In genomic region chr11:129323896-129324522, GRCh38 we compare ENCODE assay signal across 9 cellular contexts. TPM values are rescaled to one million over a fixed set of nuclear protein-coding genes. Genes with fewer than 3 reads are reported as not detected.
DNase-seq lines count a peak whose midpoint lies in the region; ATAC-seq and TF ChIP-seq lines count a peak whose summit lies in the region.
"Had no signal": no experiment of that assay in that cellular context is flagged by ENCODE, and none has a peak within 500 bp of the region (broad histone marks: within the 10 kb centered on the region; RNA-seq: fewer than 3 reads in every experiment).

No MANE protein-coding gene starts in this region.

- CTCF ChIA-PET in T-cell (lab: Charles Lee): no interaction called here

- no peak for TF ChIP-seq CTCF in endodermal cell (conservative IDR thresholded peaks at IDR 0.05)

- peak; percentile 70 for DNase-seq in AG20443 (ENCODE audit: low spot score)
- DNase-seq in NCI-H2029 treated with DMSO at 0.1 percent for 48 hours (lab: John Stamatoyannopoulos, UW): peak; percentile 44
- peak; percentile 56 for DNase-seq in endodermal cell
- DNase-seq in T-cell: no peak
- DNase-seq in erythroblast (lab: John Stamatoyannopoulos, UW): no peak
- DNase-seq in NCI-H187 treated with DMSO at 0.1 percent for 48 hours (lab: John Stamatoyannopoulos, UW): no peak
- DNase-seq: activated T-cell treated with anti-CD3 and anti-CD28 coated beads, Interleukin-2, amount 50 U/mL, for 24 hours had no signal

- 81 to 88% methylated on average over 8 to 14 of the region's 14 CpGs for WGBS in endodermal cell (ENCODE audit: insufficient coverage in 1 of 2, insufficient read length in 1 of 2), 2 experiments

- no peak overlapping the region for H3K9ac ChIP-seq in endodermal cell (ENCODE audit: extremely low read depth, low read length, poor library complexity, severe bottlenecking)

- H3K27me3 Mint-ChIP-seq in endodermal cell (ENCODE audit: insufficient read depth) (no peaks in the 10 kb centered on the region), T-cell (peaks cover 4% of the 10 kb centered on the region in 2 donors)
- H3K27me3 Mint-ChIP-seq: activated T-cell treated with anti-CD3 and anti-CD28 coated beads, Interleukin-2, amount 50 U/mL, for 24 hours had no signal

- H3K4me3 Mint-ChIP-seq in endodermal cell (no peak overlapping the region), T-cell (no peak overlapping the region)
- H3K4me3 Mint-ChIP-seq: activated T-cell treated with anti-CD3 and anti-CD28 coated beads, Interleukin-2, amount 50 U/mL, for 24 hours had no signal

- POLR2A ChIA-PET in T-cell (lab: Charles Lee): no interaction called here

- H3K36me3 Mint-ChIP-seq in endodermal cell (ENCODE audit: low read depth): peaks cover 2% of the 10 kb centered on the region
- no peaks in the 10 kb centered on the region for H3K36me3 Mint-ChIP-seq in T-cell

- no peak overlapping the region for H3K4me3 ChIP-seq in endodermal cell (ENCODE audit: low read length)
- H3K4me3 ChIP-seq in neuron (ENCODE audit: low read length): peak overlapping the region; percentile 22

- H3K36me3 ChIP-seq in endodermal cell (ENCODE audit: control insufficient read depth, insufficient read depth, low read length) (no peaks in the 10 kb centered on the region), neuron (ENCODE audit: insufficient read depth, low read length) (no peaks in the 10 kb centered on the region)

- H2AFZ ChIP-seq in neuron (ENCODE audit: low read depth, low read length): no peak overlapping the region

- H3K9me3 Mint-ChIP-seq in endodermal cell (peaks cover 5% of the 10 kb centered on the region), T-cell (no peaks in the 10 kb centered on the region)
- H3K9me3 Mint-ChIP-seq: activated T-cell treated with anti-CD3 and anti-CD28 coated beads, Interleukin-2, amount 50 U/mL, for 24 hours had no signal

- no peaks in the 10 kb centered on the region for H3K27me3 ChIP-seq in endodermal cell (ENCODE audit: control insufficient read depth, insufficient read depth, low read length, poor library complexity, severe bottlenecking)
- no peaks in the 10 kb centered on the region for H3K27me3 ChIP-seq in neuron (ENCODE audit: insufficient read depth, low read length)

- ATAC-seq in HG02678 (IDR thresholded peaks at IDR 0.05; ENCODE audit: unreplicated experiment) (no peak), T-cell (replicated peaks in 1 of 4) (no peak)

- H3K4me1 Mint-ChIP-seq in endodermal cell (peaks cover 43% of the 10 kb centered on the region), T-cell (no peaks in the 10 kb centered on the region)

- peak overlapping the region; percentile 49 for H3K27ac Mint-ChIP-seq in endodermal cell
- no peak overlapping the region for H3K27ac Mint-ChIP-seq in T-cell
- H3K27ac Mint-ChIP-seq: activated T-cell treated with anti-CD3 and anti-CD28 coated beads, Interleukin-2, amount 50 U/mL, for 24 hours had no signal

- no peak overlapping the region for H3K27ac ChIP-seq in endodermal cell (ENCODE audit: low read depth, low read length)

- TF ChIP-seq POLR2A in erythroblast (IDR thresholded peaks at IDR 0.05; ENCODE audit: low read length): no peak

- H3K9me3 ChIP-seq in endodermal cell (ENCODE audit: control insufficient read depth, low read length): no peaks in the 10 kb centered on the region
- no peaks in the 10 kb centered on the region for H3K9me3 ChIP-seq in neuron (ENCODE audit: low read length)

- H3K4me1 ChIP-seq in endodermal cell (ENCODE audit: control insufficient read depth, insufficient read depth, low read length) (peaks cover 17% of the 10 kb centered on the region), neuron (ENCODE audit: insufficient read depth, low read length) (peaks cover 11% of the 10 kb centered on the region)

RNA-seq across cellular contexts. Expression of gene BARX2, which starts 51.6 kb away (rescaled TPM):
- total RNA-seq in endodermal cell (not detected), T-cell (not detected)
- not detected for polyA plus RNA-seq in endodermal cell (2013, experiment 1 of 2)
- polyA plus RNA-seq in endodermal cell (2013, experiment 2 of 2): not detected

Comparison
In these comparisons a context has a peak if more than half of its experiments do, and no peak if none do; other contexts are left out.
1. DNase-seq: peak in AG20443 (single experiment), NCI-H2029 treated with DMSO at 0.1 percent for 48 hours (single experiment) and endodermal cell (single experiment); none in T-cell (0 of 34), erythroblast (0 of 2) and NCI-H187 treated with DMSO at 0.1 percent for 48 hours (single experiment).